2 cellular contexts compared by ENCODE assay signal in the genomic region with DNA sequence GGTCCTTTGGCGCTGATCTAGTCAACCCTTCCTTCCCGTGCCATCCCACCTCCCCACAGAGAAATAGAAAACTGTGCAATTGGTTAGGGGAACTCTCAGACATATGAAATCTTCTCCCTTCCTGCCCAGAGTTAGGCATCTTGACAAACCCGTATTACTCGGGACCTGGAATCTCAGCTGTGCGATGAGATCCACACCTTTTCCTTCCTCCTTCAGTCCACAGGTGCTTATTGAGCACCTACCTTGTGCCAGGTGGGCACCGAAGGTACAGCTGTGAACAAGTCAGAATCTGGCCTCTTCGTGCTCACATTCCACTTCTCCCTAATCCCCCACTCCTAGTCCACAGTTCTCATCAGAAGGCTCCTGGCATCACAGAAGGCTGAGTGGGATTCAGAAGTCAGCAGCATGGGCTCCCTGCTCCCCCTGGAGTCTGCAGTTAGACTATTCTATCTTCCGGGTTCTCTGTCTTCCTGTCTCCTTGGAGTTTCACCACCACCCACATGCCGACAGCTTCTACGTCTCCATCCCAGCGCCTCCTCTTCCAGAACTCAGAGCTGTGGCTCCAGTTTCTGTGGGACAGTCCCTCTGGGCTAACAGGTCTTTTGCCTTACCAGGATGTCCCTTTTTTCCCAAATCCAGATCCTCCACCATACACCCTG.
TF ChIP-seq lines count a peak whose summit lies in the region.

No MANE protein-coding gene starts in this region.

TF ChIP-seq in IMR-90, 13 proteins besides CTCF, POLR2A, EP300 and RAD21:
- TF ChIP-seq RFX5 (IDR thresholded peaks at IDR 0.05; ENCODE audit: low read depth, low read length): no peak
- no peak for TF ChIP-seq RCOR1 (IDR thresholded peaks at IDR 0.05; ENCODE audit: insufficient replicate concordance, low read length)
- peak; percentile 39; the same call in 1 of the 2 replicates for TF ChIP-seq SMC3 (IDR thresholded peaks at IDR 0.05; ENCODE audit: low read depth, low read length)

TF ChIP-seq in K562, 482 proteins besides CTCF, POLR2A, EP300 and RAD21 (continues in another document):
- TF ChIP-seq HMGN3 (IDR thresholded peaks at IDR 0.05; ENCODE audit: borderline replicate concordance, extremely low read depth, insufficient read length, low read depth, low read length) (peak; percentile 0), HIVEP1 (CRISPR knock-in tag; IDR thresholded peaks at IDR 0.05) (no peak), MTA3 (IDR thresholded peaks at IDR 0.05; ENCODE audit: borderline replicate concordance) (peak; percentile 3; the same call in 1 of the 2 replicates), HNRNPLL (IDR thresholded peaks at IDR 0.05; ENCODE audit: low read depth, low read length, poor library complexity, severe bottlenecking) (no peak), PHF21A (IDR thresholded peaks at IDR 0.05; ENCODE audit: borderline replicate concordance, low read depth) (no peak), ZNF699 (CRISPR knock-in tag; IDR thresholded peaks at IDR 0.05; ENCODE audit: insufficient replicate concordance) (no peak), FIP1L1 (IDR thresholded peaks at IDR 0.05; ENCODE audit: low read depth, low read length, poor library complexity, severe bottlenecking) (no peak), MCM3 (IDR thresholded peaks at IDR 0.05) (no peak), ZNF583 (CRISPR knock-in tag; IDR thresholded peaks at IDR 0.05) (no peak), PRPF4 (IDR thresholded peaks at IDR 0.05; ENCODE audit: insufficient read depth, low read depth, low read length, poor library complexity, severe bottlenecking) (no peak), ZBTB17 (CRISPR knock-in tag; IDR thresholded peaks at IDR 0.05) (no peak), IFI16 (CRISPR knock-in tag; IDR thresholded peaks at IDR 0.05) (no peak), MTA1 (IDR thresholded peaks at IDR 0.05; ENCODE audit: borderline replicate concordance) (no peak), POLR3A (IDR thresholded peaks at IDR 0.05; ENCODE audit: borderline replicate concordance, extremely low read depth, insufficient read depth, insufficient read length) (no peak), BRD4 (IDR thresholded peaks at IDR 0.05) (no peak), ETV1 (tag; conservative IDR thresholded peaks at IDR 0.05; ENCODE audit: low read depth) (no peak), CBX2 (IDR thresholded peaks at IDR 0.05; ENCODE audit: insufficient read depth, low read length, poor library complexity, severe bottlenecking) (no peak), BRCA1 (IDR thresholded peaks at IDR 0.05) (no peak), BRCA1 (CRISPR knock-in tag; IDR thresholded peaks at IDR 0.05) (no peak), FOXK1 (CRISPR knock-in tag; IDR thresholded peaks at IDR 0.05; ENCODE audit: borderline replicate concordance) (no peak), MCM2 (IDR thresholded peaks at IDR 0.05; ENCODE audit: low read depth) (no peak), ZNF584 (CRISPR knock-in tag; IDR thresholded peaks at IDR 0.05; ENCODE audit: low read depth) (no peak), HSF4 (CRISPR knock-in tag; IDR thresholded peaks at IDR 0.05; ENCODE audit: borderline replicate concordance) (no peak), CBFA2T2 (conservative IDR thresholded peaks at IDR 0.05) (no peak), KAT2B (IDR thresholded peaks at IDR 0.05; ENCODE audit: low read depth, low read length) (no peak), ZNF77 (CRISPR knock-in tag; IDR thresholded peaks at IDR 0.05) (no peak), ZNF589 (CRISPR knock-in tag; IDR thresholded peaks at IDR 0.05; ENCODE audit: low read depth) (no peak), RBM34 (IDR thresholded peaks at IDR 0.05; ENCODE audit: borderline replicate concordance, insufficient read depth, low read length) (no peak), CHCHD3 (CRISPR knock-in tag; IDR thresholded peaks at IDR 0.05) (no peak), KDM4B (IDR thresholded peaks at IDR 0.05; ENCODE audit: borderline replicate concordance in 2 of 2, low read depth in 1 of 2) (0 out of 4 replicates have a peak, but pooled peaks of 1 of the 2 experiments have one; percentile 4), PHB2 (IDR thresholded peaks at IDR 0.05; ENCODE audit: low read depth) (no peak), ZNF408 (CRISPR knock-in tag; IDR thresholded peaks at IDR 0.05; ENCODE audit: low read depth) (no peak), ZNF696 (CRISPR knock-in tag; conservative IDR thresholded peaks at IDR 0.05) (no peak), ESRRA (IDR thresholded peaks at IDR 0.05; ENCODE audit: borderline replicate concordance, low read depth) (no peak), RB1 (IDR thresholded peaks at IDR 0.05; ENCODE audit: low read depth) (no peak), TEAD1 (CRISPR knock-in tag; IDR thresholded peaks at IDR 0.05) (no peak), ATF7 (IDR thresholded peaks at IDR 0.05) (no peak), SMC3 (conservative IDR thresholded peaks at IDR 0.05; ENCODE audit: insufficient read depth, low read depth, low read length) (0 out of 2 replicates have a peak, but pooled peaks have one; percentile 27)
- TF ChIP-seq, protein P1, sequence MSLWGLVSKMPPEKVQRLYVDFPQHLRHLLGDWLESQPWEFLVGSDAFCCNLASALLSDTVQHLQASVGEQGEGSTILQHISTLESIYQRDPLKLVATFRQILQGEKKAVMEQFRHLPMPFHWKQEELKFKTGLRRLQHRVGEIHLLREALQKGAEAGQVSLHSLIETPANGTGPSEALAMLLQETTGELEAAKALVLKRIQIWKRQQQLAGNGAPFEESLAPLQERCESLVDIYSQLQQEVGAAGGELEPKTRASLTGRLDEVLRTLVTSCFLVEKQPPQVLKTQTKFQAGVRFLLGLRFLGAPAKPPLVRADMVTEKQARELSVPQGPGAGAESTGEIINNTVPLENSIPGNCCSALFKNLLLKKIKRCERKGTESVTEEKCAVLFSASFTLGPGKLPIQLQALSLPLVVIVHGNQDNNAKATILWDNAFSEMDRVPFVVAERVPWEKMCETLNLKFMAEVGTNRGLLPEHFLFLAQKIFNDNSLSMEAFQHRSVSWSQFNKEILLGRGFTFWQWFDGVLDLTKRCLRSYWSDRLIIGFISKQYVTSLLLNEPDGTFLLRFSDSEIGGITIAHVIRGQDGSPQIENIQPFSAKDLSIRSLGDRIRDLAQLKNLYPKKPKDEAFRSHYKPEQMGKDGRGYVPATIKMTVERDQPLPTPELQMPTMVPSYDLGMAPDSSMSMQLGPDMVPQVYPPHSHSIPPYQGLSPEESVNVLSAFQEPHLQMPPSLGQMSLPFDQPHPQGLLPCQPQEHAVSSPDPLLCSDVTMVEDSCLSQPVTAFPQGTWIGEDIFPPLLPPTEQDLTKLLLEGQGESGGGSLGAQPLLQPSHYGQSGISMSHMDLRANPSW (CRISPR knock-in tag; IDR thresholded peaks at IDR 0.05): 0 out of 2 replicates have a peak, but pooled peaks have one; percentile 51
- TF ChIP-seq, protein P2, sequence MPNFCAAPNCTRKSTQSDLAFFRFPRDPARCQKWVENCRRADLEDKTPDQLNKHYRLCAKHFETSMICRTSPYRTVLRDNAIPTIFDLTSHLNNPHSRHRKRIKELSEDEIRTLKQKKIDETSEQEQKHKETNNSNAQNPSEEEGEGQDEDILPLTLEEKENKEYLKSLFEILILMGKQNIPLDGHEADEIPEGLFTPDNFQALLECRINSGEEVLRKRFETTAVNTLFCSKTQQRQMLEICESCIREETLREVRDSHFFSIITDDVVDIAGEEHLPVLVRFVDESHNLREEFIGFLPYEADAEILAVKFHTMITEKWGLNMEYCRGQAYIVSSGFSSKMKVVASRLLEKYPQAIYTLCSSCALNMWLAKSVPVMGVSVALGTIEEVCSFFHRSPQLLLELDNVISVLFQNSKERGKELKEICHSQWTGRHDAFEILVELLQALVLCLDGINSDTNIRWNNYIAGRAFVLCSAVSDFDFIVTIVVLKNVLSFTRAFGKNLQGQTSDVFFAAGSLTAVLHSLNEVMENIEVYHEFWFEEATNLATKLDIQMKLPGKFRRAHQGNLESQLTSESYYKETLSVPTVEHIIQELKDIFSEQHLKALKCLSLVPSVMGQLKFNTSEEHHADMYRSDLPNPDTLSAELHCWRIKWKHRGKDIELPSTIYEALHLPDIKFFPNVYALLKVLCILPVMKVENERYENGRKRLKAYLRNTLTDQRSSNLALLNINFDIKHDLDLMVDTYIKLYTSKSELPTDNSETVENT (CRISPR knock-in tag; IDR thresholded peaks at IDR 0.05): no peak
- TF ChIP-seq, protein P3, sequence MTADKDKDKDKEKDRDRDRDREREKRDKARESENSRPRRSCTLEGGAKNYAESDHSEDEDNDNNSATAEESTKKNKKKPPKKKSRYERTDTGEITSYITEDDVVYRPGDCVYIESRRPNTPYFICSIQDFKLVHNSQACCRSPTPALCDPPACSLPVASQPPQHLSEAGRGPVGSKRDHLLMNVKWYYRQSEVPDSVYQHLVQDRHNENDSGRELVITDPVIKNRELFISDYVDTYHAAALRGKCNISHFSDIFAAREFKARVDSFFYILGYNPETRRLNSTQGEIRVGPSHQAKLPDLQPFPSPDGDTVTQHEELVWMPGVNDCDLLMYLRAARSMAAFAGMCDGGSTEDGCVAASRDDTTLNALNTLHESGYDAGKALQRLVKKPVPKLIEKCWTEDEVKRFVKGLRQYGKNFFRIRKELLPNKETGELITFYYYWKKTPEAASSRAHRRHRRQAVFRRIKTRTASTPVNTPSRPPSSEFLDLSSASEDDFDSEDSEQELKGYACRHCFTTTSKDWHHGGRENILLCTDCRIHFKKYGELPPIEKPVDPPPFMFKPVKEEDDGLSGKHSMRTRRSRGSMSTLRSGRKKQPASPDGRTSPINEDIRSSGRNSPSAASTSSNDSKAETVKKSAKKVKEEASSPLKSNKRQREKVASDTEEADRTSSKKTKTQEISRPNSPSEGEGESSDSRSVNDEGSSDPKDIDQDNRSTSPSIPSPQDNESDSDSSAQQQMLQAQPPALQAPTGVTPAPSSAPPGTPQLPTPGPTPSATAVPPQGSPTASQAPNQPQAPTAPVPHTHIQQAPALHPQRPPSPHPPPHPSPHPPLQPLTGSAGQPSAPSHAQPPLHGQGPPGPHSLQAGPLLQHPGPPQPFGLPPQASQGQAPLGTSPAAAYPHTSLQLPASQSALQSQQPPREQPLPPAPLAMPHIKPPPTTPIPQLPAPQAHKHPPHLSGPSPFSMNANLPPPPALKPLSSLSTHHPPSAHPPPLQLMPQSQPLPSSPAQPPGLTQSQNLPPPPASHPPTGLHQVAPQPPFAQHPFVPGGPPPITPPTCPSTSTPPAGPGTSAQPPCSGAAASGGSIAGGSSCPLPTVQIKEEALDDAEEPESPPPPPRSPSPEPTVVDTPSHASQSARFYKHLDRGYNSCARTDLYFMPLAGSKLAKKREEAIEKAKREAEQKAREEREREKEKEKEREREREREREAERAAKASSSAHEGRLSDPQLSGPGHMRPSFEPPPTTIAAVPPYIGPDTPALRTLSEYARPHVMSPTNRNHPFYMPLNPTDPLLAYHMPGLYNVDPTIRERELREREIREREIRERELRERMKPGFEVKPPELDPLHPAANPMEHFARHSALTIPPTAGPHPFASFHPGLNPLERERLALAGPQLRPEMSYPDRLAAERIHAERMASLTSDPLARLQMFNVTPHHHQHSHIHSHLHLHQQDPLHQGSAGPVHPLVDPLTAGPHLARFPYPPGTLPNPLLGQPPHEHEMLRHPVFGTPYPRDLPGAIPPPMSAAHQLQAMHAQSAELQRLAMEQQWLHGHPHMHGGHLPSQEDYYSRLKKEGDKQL (CRISPR knock-in tag; IDR thresholded peaks at IDR 0.05; ENCODE audit: borderline replicate concordance): no peak
- TF ChIP-seq, protein P4, sequence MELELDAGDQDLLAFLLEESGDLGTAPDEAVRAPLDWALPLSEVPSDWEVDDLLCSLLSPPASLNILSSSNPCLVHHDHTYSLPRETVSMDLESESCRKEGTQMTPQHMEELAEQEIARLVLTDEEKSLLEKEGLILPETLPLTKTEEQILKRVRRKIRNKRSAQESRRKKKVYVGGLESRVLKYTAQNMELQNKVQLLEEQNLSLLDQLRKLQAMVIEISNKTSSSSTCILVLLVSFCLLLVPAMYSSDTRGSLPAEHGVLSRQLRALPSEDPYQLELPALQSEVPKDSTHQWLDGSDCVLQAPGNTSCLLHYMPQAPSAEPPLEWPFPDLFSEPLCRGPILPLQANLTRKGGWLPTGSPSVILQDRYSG (tag; conservative IDR thresholded peaks at IDR 0.05; ENCODE audit: low read depth): no peak
- TF ChIP-seq, protein P5, sequence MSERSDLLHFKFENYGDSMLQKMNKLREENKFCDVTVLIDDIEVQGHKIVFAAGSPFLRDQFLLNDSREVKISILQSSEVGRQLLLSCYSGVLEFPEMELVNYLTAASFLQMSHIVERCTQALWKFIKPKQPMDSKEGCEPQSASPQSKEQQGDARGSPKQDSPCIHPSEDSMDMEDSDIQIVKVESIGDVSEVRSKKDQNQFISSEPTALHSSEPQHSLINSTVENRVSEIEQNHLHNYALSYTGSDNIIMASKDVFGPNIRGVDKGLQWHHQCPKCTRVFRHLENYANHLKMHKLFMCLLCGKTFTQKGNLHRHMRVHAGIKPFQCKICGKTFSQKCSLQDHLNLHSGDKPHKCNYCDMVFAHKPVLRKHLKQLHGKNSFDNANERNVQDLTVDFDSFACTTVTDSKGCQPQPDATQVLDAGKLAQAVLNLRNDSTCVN (CRISPR knock-in tag; IDR thresholded peaks at IDR 0.05): no peak
- TF ChIP-seq, protein P6, sequence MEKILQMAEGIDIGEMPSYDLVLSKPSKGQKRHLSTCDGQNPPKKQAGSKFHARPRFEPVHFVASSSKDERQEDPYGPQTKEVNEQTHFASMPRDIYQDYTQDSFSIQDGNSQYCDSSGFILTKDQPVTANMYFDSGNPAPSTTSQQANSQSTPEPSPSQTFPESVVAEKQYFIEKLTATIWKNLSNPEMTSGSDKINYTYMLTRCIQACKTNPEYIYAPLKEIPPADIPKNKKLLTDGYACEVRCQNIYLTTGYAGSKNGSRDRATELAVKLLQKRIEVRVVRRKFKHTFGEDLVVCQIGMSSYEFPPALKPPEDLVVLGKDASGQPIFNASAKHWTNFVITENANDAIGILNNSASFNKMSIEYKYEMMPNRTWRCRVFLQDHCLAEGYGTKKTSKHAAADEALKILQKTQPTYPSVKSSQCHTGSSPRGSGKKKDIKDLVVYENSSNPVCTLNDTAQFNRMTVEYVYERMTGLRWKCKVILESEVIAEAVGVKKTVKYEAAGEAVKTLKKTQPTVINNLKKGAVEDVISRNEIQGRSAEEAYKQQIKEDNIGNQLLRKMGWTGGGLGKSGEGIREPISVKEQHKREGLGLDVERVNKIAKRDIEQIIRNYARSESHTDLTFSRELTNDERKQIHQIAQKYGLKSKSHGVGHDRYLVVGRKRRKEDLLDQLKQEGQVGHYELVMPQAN (IDR thresholded peaks at IDR 0.05; ENCODE audit: borderline replicate concordance): no peak
- TF ChIP-seq, protein P7, sequence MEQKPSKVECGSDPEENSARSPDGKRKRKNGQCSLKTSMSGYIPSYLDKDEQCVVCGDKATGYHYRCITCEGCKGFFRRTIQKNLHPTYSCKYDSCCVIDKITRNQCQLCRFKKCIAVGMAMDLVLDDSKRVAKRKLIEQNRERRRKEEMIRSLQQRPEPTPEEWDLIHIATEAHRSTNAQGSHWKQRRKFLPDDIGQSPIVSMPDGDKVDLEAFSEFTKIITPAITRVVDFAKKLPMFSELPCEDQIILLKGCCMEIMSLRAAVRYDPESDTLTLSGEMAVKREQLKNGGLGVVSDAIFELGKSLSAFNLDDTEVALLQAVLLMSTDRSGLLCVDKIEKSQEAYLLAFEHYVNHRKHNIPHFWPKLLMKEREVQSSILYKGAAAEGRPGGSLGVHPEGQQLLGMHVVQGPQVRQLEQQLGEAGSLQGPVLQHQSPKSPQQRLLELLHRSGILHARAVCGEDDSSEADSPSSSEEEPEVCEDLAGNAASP (IDR thresholded peaks at IDR 0.05): no peak
